In the genomic region with DNA sequence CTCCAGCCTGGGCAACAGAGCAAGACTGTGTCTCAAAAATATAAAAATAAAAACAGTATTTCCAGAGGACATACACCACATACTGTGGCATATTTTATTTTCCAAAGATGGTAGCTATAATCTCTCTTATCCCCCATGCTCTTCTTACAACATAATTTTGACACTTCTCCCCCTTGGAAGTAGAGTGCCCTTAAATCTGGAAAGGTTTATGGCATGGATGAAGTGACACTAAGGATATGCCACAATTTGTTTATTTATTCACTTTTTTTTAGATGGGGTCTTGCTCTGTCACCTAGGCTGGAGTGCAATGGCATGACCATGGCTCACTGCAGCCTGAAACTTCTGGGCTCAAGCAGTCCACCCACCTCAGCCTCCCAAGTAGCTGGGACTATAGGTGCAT, we compare ENCODE assay signal across 8 cellular contexts.
"Had no signal": no experiment of that assay in that cellular context is flagged by ENCODE, and none has a peak within 500 bp of the region (broad histone marks: within the 10 kb centered on the region; RNA-seq: fewer than 3 reads in every experiment).

No MANE protein-coding gene starts in this region.

- DNase-seq: GDM1, GF-D8 had no signal

- FAIRE-seq: G401.6, GM12878, GM12891, GM12892, GM18507, GM19239 had no signal

- H3K4me3 ChIP-seq: GM12878 had no signal

- ATAC-seq: GM12878 had no signal
